Comparison of ENCODE assay signal across 8 cellular contexts in the genomic region with DNA sequence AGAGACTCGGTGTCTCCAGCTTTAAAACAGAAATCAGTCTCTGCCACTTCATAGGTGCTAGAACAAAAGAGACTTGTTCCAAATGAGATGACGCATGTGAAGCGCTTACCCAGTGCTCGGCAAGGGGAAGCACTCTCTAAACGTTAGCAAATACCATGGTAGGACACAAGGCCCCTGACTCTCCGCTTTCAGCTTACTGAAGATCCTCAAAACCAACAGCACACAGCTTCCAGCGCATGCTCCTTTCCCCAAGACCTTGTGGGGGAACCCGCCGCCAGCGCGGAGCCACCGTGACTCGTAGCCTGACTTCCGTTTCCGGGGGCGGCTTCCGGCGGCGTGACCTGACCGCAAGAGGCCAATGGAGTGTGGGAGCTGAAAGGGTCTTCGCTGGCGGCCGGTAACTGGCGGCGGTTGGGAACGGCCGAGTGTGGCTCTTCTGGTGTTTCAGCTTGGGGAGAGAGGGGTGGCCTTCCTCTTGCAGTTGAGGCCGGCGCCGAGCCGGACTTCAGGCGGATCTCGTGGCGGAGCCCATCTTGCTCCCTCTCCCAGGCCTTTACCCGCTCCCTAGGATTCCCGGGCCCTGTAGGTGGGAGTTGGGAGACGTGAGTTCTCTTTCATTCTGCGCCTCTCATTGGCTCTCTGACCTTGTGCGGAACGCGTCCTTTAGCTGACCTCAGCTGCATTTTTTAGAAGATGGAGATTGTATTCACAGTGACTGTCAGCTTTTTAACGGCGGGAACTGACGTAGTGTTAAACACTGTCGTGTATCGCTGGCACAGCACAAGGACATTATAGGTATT.
DNase-seq lines count a peak whose midpoint lies in the region; ATAC-seq lines count a peak whose summit lies in the region.

A gene with protein sequence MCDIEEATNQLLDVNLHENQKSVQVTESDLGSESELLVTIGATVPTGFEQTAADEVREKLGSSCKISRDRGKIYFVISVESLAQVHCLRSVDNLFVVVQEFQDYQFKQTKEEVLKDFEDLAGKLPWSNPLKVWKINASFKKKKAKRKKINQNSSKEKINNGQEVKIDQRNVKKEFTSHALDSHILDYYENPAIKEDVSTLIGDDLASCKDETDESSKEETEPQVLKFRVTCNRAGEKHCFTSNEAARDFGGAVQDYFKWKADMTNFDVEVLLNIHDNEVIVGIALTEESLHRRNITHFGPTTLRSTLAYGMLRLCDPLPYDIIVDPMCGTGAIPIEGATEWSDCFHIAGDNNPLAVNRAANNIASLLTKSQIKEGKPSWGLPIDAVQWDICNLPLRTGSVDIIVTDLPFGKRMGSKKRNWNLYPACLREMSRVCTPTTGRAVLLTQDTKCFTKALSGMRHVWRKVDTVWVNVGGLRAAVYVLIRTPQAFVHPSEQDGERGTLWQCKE (plus strand): TSS at position 324 of the 800 bp plus-strand sequence. CDS start 2,015 bp downstream, outside the sequence.

- DNase-seq in AG08395 (ENCODE audit: low spot score) (peak; percentile 91), NCI-H446 (lab: John Stamatoyannopoulos, UW) (peak; percentile 44 to 84), islet precursor cell (peak; percentile 97)
- peak; percentile 93 for DNase-seq in activated CD4-positive, CD25-positive, alpha-beta regulatory T cell treated with anti-CD3 and anti-CD28 coated beads, Interleukin-2, amount 50 U/mL, for 16 hours (ENCODE audit: low read depth, low spot score)
- DNase-seq in central memory CD8-positive, alpha-beta T cell (ENCODE audit: low spot score in 2 of 2), result peak; percentile 76 to 77
- peak; percentile 79 to 88 for DNase-seq in stimulated activated CD4-positive, alpha-beta T cell treated with anti-CD3 and anti-CD28 coated beads, Interleukin-15, amount 100 ng/mL, for 1 hour (ENCODE audit: low read depth in 1 of 2, low spot score in 1 of 2)

- H3K27me3 Mint-ChIP-seq in central memory CD8-positive, alpha-beta T cell, result no peaks in the 10 kb centered on the region

- H3K27ac Mint-ChIP-seq in central memory CD8-positive, alpha-beta T cell (ENCODE audit: low read depth), result peak within 1 kb of the TSS; percentile 96

- peak; percentile 96 for ATAC-seq in GM18907 (IDR thresholded peaks at IDR 0.05; ENCODE audit: unreplicated experiment)
- ATAC-seq in HG03159 (IDR thresholded peaks at IDR 0.05; ENCODE audit: unreplicated experiment), result peak; percentile 93
- ATAC-seq in central memory CD8-positive, alpha-beta T cell (replicated peaks; ENCODE audit: extremely low read depth, poor library complexity, severe bottlenecking), result peak; percentile 94

- peaks cover 16% of the 10 kb centered on the region for H3K4me1 Mint-ChIP-seq in central memory CD8-positive, alpha-beta T cell

- H3K4me3 Mint-ChIP-seq in central memory CD8-positive, alpha-beta T cell, result peak within 1 kb of the TSS; percentile 97

- H3K9me3 Mint-ChIP-seq in central memory CD8-positive, alpha-beta T cell, result no peaks in the 10 kb centered on the region

- peaks cover 24% of the 10 kb centered on the region for H3K36me3 Mint-ChIP-seq in central memory CD8-positive, alpha-beta T cell (ENCODE audit: insufficient read depth)

Comparison
In these comparisons a context has a peak if more than half of its experiments do, and no peak if none do; other contexts are left out.
1. Peak in every context shown above with its lines: DNase-seq and ATAC-seq.